In the genomic region with DNA sequence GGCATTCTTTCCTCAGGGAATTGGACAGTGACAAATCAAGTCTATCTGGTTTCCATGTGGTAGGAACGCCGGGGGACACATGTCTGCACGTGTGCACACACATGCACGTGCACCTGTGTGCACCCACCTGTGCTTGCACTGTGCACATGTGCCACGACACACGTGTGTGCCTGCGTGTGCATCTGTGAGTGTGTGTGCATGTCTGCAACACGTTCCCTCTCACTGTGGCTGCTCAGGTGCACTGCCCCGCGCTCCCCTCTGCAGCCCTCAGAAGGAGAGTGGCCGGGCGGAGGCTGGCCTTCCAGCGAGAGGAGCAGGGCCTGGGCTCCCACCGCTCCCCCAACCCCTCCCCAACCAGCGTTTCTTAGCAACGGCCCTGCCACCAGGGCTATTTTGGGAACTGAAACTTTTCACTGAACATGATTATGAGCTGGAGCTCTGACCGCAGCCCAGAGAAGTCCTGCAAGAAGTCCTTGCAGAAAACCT, we compare ENCODE assay signal across 9 cellular contexts.
A peak's percentile ranks its signal among the peaks of the same experiment; 100 is the strongest.
DNase-seq lines count a peak whose midpoint lies in the region; ATAC-seq and TF ChIP-seq lines count a peak whose summit lies in the region.
"Had no signal": no experiment of that assay in that cellular context is flagged by ENCODE, and none has a peak within 500 bp of the region (broad histone marks: within the 10 kb centered on the region; RNA-seq: fewer than 3 reads in every experiment).

No MANE protein-coding gene starts in this region.

- no peaks in the 10 kb centered on the region for H3K36me3 Mint-ChIP-seq in activated CD8-positive, alpha-beta T cell treated with anti-CD3 and anti-CD28 coated beads for 36 hours (ENCODE audit: low read depth)
- H3K36me3 Mint-ChIP-seq in Calu3 (ENCODE audit: insufficient read depth, unreplicated experiment): no peaks in the 10 kb centered on the region
- no peaks in the 10 kb centered on the region for H3K36me3 Mint-ChIP-seq in activated CD8-positive, alpha-beta memory T cell treated with anti-CD3 and anti-CD28 coated beads, Interleukin-2, amount 10 ng/mL, durations not matched to agents 7 days and 5 days

- BruUV-seq in Calu3 (replicated peaks; lab: Mats Ljungman, UMichigan): no TSS peak

- peak overlapping the region; percentile 38 for H3K27ac ChIP-seq in caudate nucleus (ENCODE audit: low read depth, low read length)
- H3K27ac ChIP-seq: hepatocyte had no signal

- DNase-seq in AG10803 (ENCODE audit: low read depth) (peak; percentile 11), caudate nucleus (lab: John Stamatoyannopoulos, UW) (peak in 18 of 61 donors; percentile 9 to 50 (median 31)), Calu3 (no peak)
- DNase-seq in activated CD8-positive, alpha-beta T cell treated with anti-CD3 and anti-CD28 coated beads for 36 hours: no peak
- no peak for DNase-seq in activated CD8-positive, alpha-beta memory T cell treated with anti-CD3 and anti-CD28 coated beads, Interleukin-2, amount 10 ng/mL, durations not matched to agents 7 days and 5 days
- DNase-seq in activated CD4-positive, CD25-positive, alpha-beta regulatory T cell treated with anti-CD3 and anti-CD28 coated beads, Interleukin-2, amount 50 U/mL, for 72 hours: no peak

- no peak overlapping the region for H3K4me3 Mint-ChIP-seq in activated CD8-positive, alpha-beta T cell treated with anti-CD3 and anti-CD28 coated beads for 36 hours
- H3K4me3 Mint-ChIP-seq in Calu3 (ENCODE audit: low read depth, unreplicated experiment): no peak overlapping the region
- H3K4me3 Mint-ChIP-seq in activated CD8-positive, alpha-beta memory T cell treated with anti-CD3 and anti-CD28 coated beads, Interleukin-2, amount 10 ng/mL, durations not matched to agents 7 days and 5 days: no peak overlapping the region

- H3K27ac Mint-ChIP-seq in activated CD8-positive, alpha-beta T cell treated with anti-CD3 and anti-CD28 coated beads for 36 hours: no peak overlapping the region
- no peak overlapping the region for H3K27ac Mint-ChIP-seq in Calu3 (ENCODE audit: unreplicated experiment)
- H3K27ac Mint-ChIP-seq in activated CD8-positive, alpha-beta memory T cell treated with anti-CD3 and anti-CD28 coated beads, Interleukin-2, amount 10 ng/mL, durations not matched to agents 7 days and 5 days: no peak overlapping the region

- no peak overlapping the region for H3K4me3 ChIP-seq in AG10803 (ENCODE audit: low read length)
- H3K4me3 ChIP-seq: hepatocyte had no signal

- TF ChIP-seq CTCF in AG10803 (conservative IDR thresholded peaks at IDR 0.05; ENCODE audit: low read length): no peak
- TF ChIP-seq CTCF in activated CD8-positive, alpha-beta T cell treated with anti-CD3 and anti-CD28 coated beads for 36 hours (IDR thresholded peaks at IDR 0.05): no peak
- TF ChIP-seq CTCF in Calu3 (IDR thresholded peaks at IDR 0.05; ENCODE audit: unreplicated experiment): no peak

- CTCF ChIA-PET in activated CD8-positive, alpha-beta T cell treated with anti-CD3 and anti-CD28 coated beads for 36 hours (lab: Charles Lee): interaction anchor here (0.8 to 1.4 kb wide), 3 partner anchors 153 to 181 kb away, joined by 3 to 6 read pairs (median 5); no protein-coding TSS in a partner anchor
- CTCF ChIA-PET in Calu3 (lab: Charles Lee): interaction anchor here (1.8 kb wide), 1 partner anchor 154 kb away, joined by 10 read pairs; no protein-coding TSS in a partner anchor
- CTCF ChIA-PET in activated CD8-positive, alpha-beta memory T cell treated with anti-CD3 and anti-CD28 coated beads, Interleukin-2, amount 10 ng/mL, durations not matched to agents 7 days and 5 days (lab: Charles Lee): interaction anchor here (1.1 kb wide), 1 partner anchor 181 kb away, joined by 5 read pairs; no protein-coding TSS in a partner anchor

- intact Hi-C loops in activated CD8-positive, alpha-beta T cell treated with anti-CD3 and anti-CD28 coated beads for 36 hours (cut with micrococcal nuclease): loop anchor here (5.0 kb wide), 1 partner anchor 155 kb away; no protein-coding TSS in a partner anchor
- intact Hi-C loops in Calu3 (cut with micrococcal nuclease; ENCODE audit: unreplicated experiment): no loop called here

- ATAC-seq in GM19452 (IDR thresholded peaks at IDR 0.05; ENCODE audit: unreplicated experiment) (peak; percentile 79), HG03196 (IDR thresholded peaks at IDR 0.05; ENCODE audit: unreplicated experiment) (peak; percentile 70)
- no peak for ATAC-seq in activated CD8-positive, alpha-beta T cell treated with anti-CD3 and anti-CD28 coated beads for 36 hours
- no peak for ATAC-seq in activated CD8-positive, alpha-beta memory T cell treated with anti-CD3 and anti-CD28 coated beads, Interleukin-2, amount 10 ng/mL, durations not matched to agents 7 days and 5 days

- peaks cover 4% of the 10 kb centered on the region for H3K27me3 Mint-ChIP-seq in activated CD8-positive, alpha-beta T cell treated with anti-CD3 and anti-CD28 coated beads for 36 hours
- H3K27me3 Mint-ChIP-seq in Calu3 (ENCODE audit: unreplicated experiment): peaks cover 100% of the 10 kb centered on the region
- H3K27me3 Mint-ChIP-seq in activated CD8-positive, alpha-beta memory T cell treated with anti-CD3 and anti-CD28 coated beads, Interleukin-2, amount 10 ng/mL, durations not matched to agents 7 days and 5 days: peaks cover 7% of the 10 kb centered on the region

- H3K4me1 Mint-ChIP-seq in activated CD8-positive, alpha-beta T cell treated with anti-CD3 and anti-CD28 coated beads for 36 hours (ENCODE audit: low read depth): no peaks in the 10 kb centered on the region
- H3K4me1 Mint-ChIP-seq in Calu3 (ENCODE audit: low read depth, unreplicated experiment): no peaks in the 10 kb centered on the region
- peaks cover 9% of the 10 kb centered on the region for H3K4me1 Mint-ChIP-seq in activated CD8-positive, alpha-beta memory T cell treated with anti-CD3 and anti-CD28 coated beads, Interleukin-2, amount 10 ng/mL, durations not matched to agents 7 days and 5 days

- no peaks in the 10 kb centered on the region for H3K9me3 Mint-ChIP-seq in activated CD8-positive, alpha-beta T cell treated with anti-CD3 and anti-CD28 coated beads for 36 hours
- no peaks in the 10 kb centered on the region for H3K9me3 Mint-ChIP-seq in Calu3 (ENCODE audit: low read depth, unreplicated experiment)
- H3K9me3 Mint-ChIP-seq in activated CD8-positive, alpha-beta memory T cell treated with anti-CD3 and anti-CD28 coated beads, Interleukin-2, amount 10 ng/mL, durations not matched to agents 7 days and 5 days (ENCODE audit: low read depth): no peaks in the 10 kb centered on the region

- POLR2A ChIA-PET in activated CD8-positive, alpha-beta T cell treated with anti-CD3 and anti-CD28 coated beads for 36 hours (lab: Charles Lee): no interaction called here

Comparison
In these comparisons a context has a peak if more than half of its experiments do, and no peak if none do; other contexts are left out.
1. ATAC-seq: peak in GM19452 (single experiment) and HG03196 (single experiment); none in activated CD8-positive, alpha-beta T cell treated with anti-CD3 and anti-CD28 coated beads for 36 hours (single experiment) and activated CD8-positive, alpha-beta memory T cell treated with anti-CD3 and anti-CD28 coated beads, Interleukin-2, amount 10 ng/mL, durations not matched to agents 7 days and 5 days (single experiment).